In the genomic region with DNA sequence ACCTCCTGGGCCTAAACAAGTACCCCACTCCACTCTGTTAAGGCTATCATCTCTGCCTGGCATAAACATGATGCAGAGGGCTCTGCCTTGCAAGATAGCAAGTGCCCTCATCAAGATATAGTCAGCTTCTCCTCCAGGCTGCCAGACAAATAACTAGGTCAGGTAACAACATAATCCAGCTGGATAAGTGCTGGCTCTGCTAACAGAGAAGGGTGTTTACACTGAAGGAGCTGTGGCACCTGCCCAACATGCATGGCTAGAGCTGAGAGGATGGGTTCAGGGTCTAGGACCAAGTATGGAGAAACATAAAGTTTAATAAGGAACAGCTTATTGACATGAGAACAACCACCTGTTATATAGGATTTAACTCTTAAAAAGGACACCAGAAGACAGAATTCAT, we compare ENCODE assay signal across 29 cellular contexts. TPM values are rescaled to one million over a fixed set of nuclear protein-coding genes. Genes with fewer than 3 reads are reported as not detected.
"Had no signal": no experiment of that assay in that cellular context is flagged by ENCODE, and none has a peak within 500 bp of the region (broad histone marks: within the 10 kb centered on the region; RNA-seq: fewer than 3 reads in every experiment).

No MANE protein-coding gene starts in this region.

- H3K27ac Mint-ChIP-seq: activated naive CD8-positive, alpha-beta T cell treated with anti-CD3 and anti-CD28 coated beads for 36 hours; dendritic cell treated with granulocyte-macrophage colony-stimulating factor and Interleukin-4, amounts not matched to agents 40 ng/mL and 50 ng/mL, for 4 days; memory B cell; WTC11 had no signal

- H3K4me1 Mint-ChIP-seq: activated naive CD8-positive, alpha-beta T cell treated with anti-CD3 and anti-CD28 coated beads for 36 hours; memory B cell; neural crest cell had no signal

- FAIRE-seq: astrocyte, endometrium had no signal

- H3K27me3 ChIP-seq: breast epithelium, heart left ventricle, sigmoid colon, testis, vagina had no signal

- H3K36me3 ChIP-seq: breast epithelium, heart left ventricle, sigmoid colon, vagina had no signal

- H3K4me3 ChIP-seq: breast epithelium, heart left ventricle, mucosa of descending colon, sigmoid colon, smooth muscle cell, testis, vagina had no signal

- ATAC-seq: heart left ventricle, left cardiac atrium, mucosa of descending colon, WTC11 had no signal

- DNase-seq: activated CD4-positive, alpha-beta T cell treated with anti-CD3 and anti-CD28 coated beads, Interleukin-2, amount 50 U/mL, for 48 hours; activated CD8-positive, alpha-beta memory T cell treated with anti-CD3 and anti-CD28 coated beads, Interleukin-2, amount 50 U/mL, for 48 hours; activated naive CD4-positive, alpha-beta T cell treated with Interleukin-2 at 50 U/mL for 16 hours; activated naive CD8-positive, alpha-beta T cell treated with anti-CD3 and anti-CD28 coated beads for 36 hours; activated T-cell treated with anti-CD3 and anti-CD28 coated beads, Interleukin-2, amount 50 U/mL, for 48 hours; effector CD4-positive, alpha-beta T cell; heart left ventricle; islet precursor cell; left cardiac atrium; mucosa of descending colon; posterior cingulate gyrus; retina; sigmoid colon; stimulated activated CD4-positive, alpha-beta T cell treated with anti-CD3 and anti-CD28 coated beads, Interleukin-2, amount 100 ng/mL, for 48 hours; stimulated activated CD8-positive, alpha-beta memory T cell treated with anti-CD3 and anti-CD28 coated beads, Interleukin-4, amount 100 ng/mL, for 48 hours; stimulated activated naive CD4-positive, alpha-beta T cell; T-helper 9 cell; testis; trophoblast cell had no signal

- H3K36me3 Mint-ChIP-seq: activated naive CD8-positive, alpha-beta T cell treated with anti-CD3 and anti-CD28 coated beads for 36 hours; memory B cell had no signal

- H3K9me3 Mint-ChIP-seq: dendritic cell treated with granulocyte-macrophage colony-stimulating factor and Interleukin-4, amounts not matched to agents 40 ng/mL and 50 ng/mL, for 4 days had no signal

- H3K4me3 Mint-ChIP-seq: activated naive CD8-positive, alpha-beta T cell treated with anti-CD3 and anti-CD28 coated beads for 36 hours; dendritic cell treated with granulocyte-macrophage colony-stimulating factor and Interleukin-4, amounts not matched to agents 40 ng/mL and 50 ng/mL, for 4 days; memory B cell; neural crest cell; WTC11 had no signal

- H3K27me3 Mint-ChIP-seq: activated naive CD8-positive, alpha-beta T cell treated with anti-CD3 and anti-CD28 coated beads for 36 hours; dendritic cell treated with granulocyte-macrophage colony-stimulating factor and Interleukin-4, amounts not matched to agents 40 ng/mL and 50 ng/mL, for 4 days; memory B cell had no signal

RNA-seq across cellular contexts. Expression of gene DLGAP1, which starts 42.8 kb away (rescaled TPM):
- total RNA-seq: activated CD8-positive, alpha-beta memory T cell treated with anti-CD3 and anti-CD28 coated beads for 36 hours; activated naive CD8-positive, alpha-beta T cell treated with anti-CD3 and anti-CD28 coated beads for 36 hours had no signal
